ENCODE assay signal across 15 cellular contexts in the genomic region with DNA sequence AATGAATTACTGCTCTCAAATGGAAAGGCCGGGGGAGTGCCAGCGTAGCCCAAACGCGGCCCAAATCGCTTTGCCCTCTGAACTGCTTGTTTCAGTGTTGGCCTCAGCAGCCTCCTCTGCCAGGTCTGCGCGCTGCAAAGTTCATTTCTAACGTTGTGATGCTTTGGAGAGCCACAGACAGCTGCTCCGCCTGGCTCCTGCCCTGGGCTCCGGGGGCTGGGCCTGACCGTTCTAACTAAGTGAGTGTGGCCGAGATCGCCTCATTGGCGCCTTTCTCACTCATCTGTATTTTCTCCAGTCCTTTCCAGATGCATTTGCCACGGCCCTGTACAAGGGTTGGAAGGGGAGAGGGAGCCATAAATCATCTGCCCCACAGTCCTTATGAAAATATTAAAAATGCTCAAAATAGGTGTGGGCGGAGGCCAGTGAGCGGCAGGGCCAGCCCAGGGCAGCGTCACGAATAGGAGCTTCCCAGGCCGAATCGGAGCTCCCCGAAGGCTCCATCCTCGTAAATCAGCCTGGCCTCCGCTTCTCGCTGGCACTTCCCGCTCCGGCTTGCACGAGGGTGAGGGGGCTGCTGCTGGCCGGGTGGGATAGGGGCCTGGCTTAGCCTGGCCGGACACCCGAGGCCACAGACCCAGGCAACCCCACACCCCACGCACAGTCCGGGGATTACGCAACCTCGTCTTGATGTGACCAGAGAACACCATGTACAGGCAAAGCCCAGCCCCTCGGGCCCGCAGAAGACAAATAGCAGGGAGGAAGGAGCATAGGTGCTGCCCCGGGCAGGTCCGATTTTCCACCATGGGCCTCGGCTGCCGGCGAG.
A peak's percentile ranks its signal among the peaks of the same experiment; 100 is the strongest.
DNase-seq lines count a peak whose midpoint lies in the region; ATAC-seq and TF ChIP-seq lines count a peak whose summit lies in the region.
"Had no signal": no experiment of that assay in that cellular context is flagged by ENCODE, and none has a peak within 500 bp of the region (broad histone marks: within the 10 kb centered on the region; RNA-seq: fewer than 3 reads in every experiment).

No MANE protein-coding gene starts in this region.

- WGBS in prostate gland = 37% methylated on average over 42 of the region's 42 CpGs

- H3K4me3 ChIP-seq in prostate gland (no peak overlapping the region), uterus (peak overlapping the region in 1 of 2 donors; percentile 19)
- H3K4me3 ChIP-seq: GM12878 had no signal

- H3K27me3 ChIP-seq in prostate gland (replicated peaks; ENCODE audit: insufficient read depth) (no peaks in the 10 kb centered on the region), uterus (no peaks in the 10 kb centered on the region)

- no peaks in the 10 kb centered on the region for H3K36me3 ChIP-seq in prostate gland
- H3K36me3 ChIP-seq in uterus = no peaks in the 10 kb centered on the region

- H3K9me3 ChIP-seq in prostate gland = no peaks in the 10 kb centered on the region
- no peaks in the 10 kb centered on the region for H3K9me3 ChIP-seq in uterus

- no peak for TF ChIP-seq CTCF in prostate gland (IDR thresholded peaks at IDR 0.05)
- no peak for TF ChIP-seq CTCF in uterus (IDR thresholded peaks at IDR 0.05)
- no peak for TF ChIP-seq CTCF in GM13977 (IDR thresholded peaks at IDR 0.05; ENCODE audit: extremely low read depth, insufficient read depth, missing control alignments)

- intact Hi-C loops in cardiac septum (cut with DNase I) (no loop called here), Right ventricle myocardium superior (cut with DNase I) (no loop called here), prostate gland (cut with DNase I) (loop anchor here (5.0 to 10.0 kb wide), 7 partner anchors 43 to 700 kb away; no protein-coding TSS in a partner anchor), uterus (cut with DNase I; ENCODE audit: low total_unique reads) (loop anchor here (10.0 kb wide), 1 partner anchor 110 kb away; no protein-coding TSS in a partner anchor)

- H3K27ac ChIP-seq in prostate gland (peak overlapping the region; percentile 40 to 72), uterus (peak overlapping the region; percentile 88 to 95)

- in situ Hi-C loops in GM13977 (cut with MboI; ENCODE audit: low pct_unique_long_range_greater_than_20kb, low sequenced_read_pairs, unreplicated experiment) = no loop called here

- TF ChIP-seq POLR2A in prostate gland (IDR thresholded peaks at IDR 0.05) (no peak), uterus (IDR thresholded peaks at IDR 0.05) (peak in 1 of 2 donors; percentile 25)

- DNase-seq in cardiac septum (ENCODE audit: low spot score) (peak; percentile 66), Right ventricle myocardium superior (no peak), left lobe of liver (ENCODE audit: low spot score) (no peak), prostate gland (ENCODE audit: low spot score) (no peak), uterus (peak; percentile 96 to 98), DMS114 treated with DMSO at 0.1 percent for 48 hours (lab: John Stamatoyannopoulos, UW; ENCODE audit: unreplicated experiment) (no peak), NCI-H1417 treated with DMSO at 0.1 percent for 48 hours (lab: John Stamatoyannopoulos, UW) (no peak), GM13977 (ENCODE audit: low spot score) (no peak)
- DNase-seq: activated CD8-positive, alpha-beta memory T cell treated with anti-CD3 and anti-CD28 coated beads, Interleukin-2, amount 50 U/mL, for 48 hours; DMS53; effector CD8-positive, alpha-beta T cell; glutamatergic neuron; HFFc6; NCI-H1092 treated with DMSO at 0.1 percent for 48 hours had no signal

- H3K4me1 ChIP-seq in prostate gland (replicated peaks) (no peaks in the 10 kb centered on the region), uterus (peaks cover 18 to 29% of the 10 kb centered on the region in 2 donors)

- ATAC-seq in Right ventricle myocardium superior (ENCODE audit: poor library complexity) (no peak), left lobe of liver (peak; percentile 86)
- ATAC-seq: GM12878 had no signal

Comparison
In these comparisons a context has a peak if more than half of its experiments do, and no peak if none do; other contexts are left out.
1. DNase-seq: peak in cardiac septum (single experiment) and uterus (2 of 2); none in Right ventricle myocardium superior (single experiment), left lobe of liver (single experiment), prostate gland (single experiment), DMS114 treated with DMSO at 0.1 percent for 48 hours (single experiment), NCI-H1417 treated with DMSO at 0.1 percent for 48 hours (single experiment) and GM13977 (single experiment).
2. intact Hi-C loops: an anchor here in prostate gland (5.0 to 10.0 kb wide) and uterus (10.0 kb wide); none called in cardiac septum and Right ventricle myocardium superior.